Comparison of ENCODE assay signal across 1 cellular context in genomic region chr5:144191461-144191860, GRCh38.
TF ChIP-seq lines count a peak whose summit lies in the region.

No MANE protein-coding gene starts in this region.

TF ChIP-seq in GM23338, 12 proteins besides CTCF, POLR2A, EP300 and RAD21:
- TF ChIP-seq ZNF114 (CRISPR knock-in tag; IDR thresholded peaks at IDR 0.05) (no peak), NANOG (IDR thresholded peaks at IDR 0.05; ENCODE audit: borderline replicate concordance) (no peak), STAT1 (IDR thresholded peaks at IDR 0.05; ENCODE audit: unreplicated experiment) (no peak), EZH2 (IDR thresholded peaks at IDR 0.05; ENCODE audit: low read depth, unreplicated experiment) (no peak), JUNB (IDR thresholded peaks at IDR 0.05; ENCODE audit: unreplicated experiment) (no peak), ZNF462 (CRISPR knock-in tag; IDR thresholded peaks at IDR 0.05) (no peak), ZNF331 (CRISPR knock-in tag; IDR thresholded peaks at IDR 0.05; ENCODE audit: low read depth) (no peak), POLR2AphosphoS5 (IDR thresholded peaks at IDR 0.05; ENCODE audit: low read depth) (no peak), EZH2phosphoT487 (IDR thresholded peaks at IDR 0.05; ENCODE audit: unreplicated experiment) (no peak), ETS1 (IDR thresholded peaks at IDR 0.05) (no peak), CREB1 (CRISPR knock-in tag; IDR thresholded peaks at IDR 0.05; ENCODE audit: low read depth) (no peak)
- TF ChIP-seq, protein P1, sequence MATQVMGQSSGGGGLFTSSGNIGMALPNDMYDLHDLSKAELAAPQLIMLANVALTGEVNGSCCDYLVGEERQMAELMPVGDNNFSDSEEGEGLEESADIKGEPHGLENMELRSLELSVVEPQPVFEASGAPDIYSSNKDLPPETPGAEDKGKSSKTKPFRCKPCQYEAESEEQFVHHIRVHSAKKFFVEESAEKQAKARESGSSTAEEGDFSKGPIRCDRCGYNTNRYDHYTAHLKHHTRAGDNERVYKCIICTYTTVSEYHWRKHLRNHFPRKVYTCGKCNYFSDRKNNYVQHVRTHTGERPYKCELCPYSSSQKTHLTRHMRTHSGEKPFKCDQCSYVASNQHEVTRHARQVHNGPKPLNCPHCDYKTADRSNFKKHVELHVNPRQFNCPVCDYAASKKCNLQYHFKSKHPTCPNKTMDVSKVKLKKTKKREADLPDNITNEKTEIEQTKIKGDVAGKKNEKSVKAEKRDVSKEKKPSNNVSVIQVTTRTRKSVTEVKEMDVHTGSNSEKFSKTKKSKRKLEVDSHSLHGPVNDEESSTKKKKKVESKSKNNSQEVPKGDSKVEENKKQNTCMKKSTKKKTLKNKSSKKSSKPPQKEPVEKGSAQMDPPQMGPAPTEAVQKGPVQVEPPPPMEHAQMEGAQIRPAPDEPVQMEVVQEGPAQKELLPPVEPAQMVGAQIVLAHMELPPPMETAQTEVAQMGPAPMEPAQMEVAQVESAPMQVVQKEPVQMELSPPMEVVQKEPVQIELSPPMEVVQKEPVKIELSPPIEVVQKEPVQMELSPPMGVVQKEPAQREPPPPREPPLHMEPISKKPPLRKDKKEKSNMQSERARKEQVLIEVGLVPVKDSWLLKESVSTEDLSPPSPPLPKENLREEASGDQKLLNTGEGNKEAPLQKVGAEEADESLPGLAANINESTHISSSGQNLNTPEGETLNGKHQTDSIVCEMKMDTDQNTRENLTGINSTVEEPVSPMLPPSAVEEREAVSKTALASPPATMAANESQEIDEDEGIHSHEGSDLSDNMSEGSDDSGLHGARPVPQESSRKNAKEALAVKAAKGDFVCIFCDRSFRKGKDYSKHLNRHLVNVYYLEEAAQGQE (IDR thresholded peaks at IDR 0.05; ENCODE audit: unreplicated experiment) = no peak
